12 cellular contexts compared by ENCODE assay signal in genomic region chr13:78608254-78608704, GRCh38. TPM values are rescaled to one million over a fixed set of nuclear protein-coding genes. Genes with fewer than 3 reads are reported as not detected.
DNase-seq lines count a peak whose midpoint lies in the region; ATAC-seq, FAIRE-seq and TF ChIP-seq lines count a peak whose summit lies in the region.
"Had no signal": no experiment of that assay in that cellular context is flagged by ENCODE, and none has a peak within 500 bp of the region (broad histone marks: within the 10 kb centered on the region; RNA-seq: fewer than 3 reads in every experiment).

No MANE protein-coding gene starts in this region.

- H3K27ac Mint-ChIP-seq in WTC11, result no peak overlapping the region
- H3K27ac Mint-ChIP-seq in glutamatergic neuron (ENCODE audit: unreplicated experiment), result no peak overlapping the region

- no peak overlapping the region for H3K27ac ChIP-seq in skin epidermis
- H3K27ac ChIP-seq: 22Rv1 had no signal

- peak overlapping the region; percentile 29 to 51 (median 36) for H3K4me3 ChIP-seq in skin epidermis

- DNase-seq in NCI-H82 (lab: John Stamatoyannopoulos, UW), result peak; percentile 40
- no peak for DNase-seq in NCI-H82 treated with DMSO at 0.1 percent for 48 hours (lab: John Stamatoyannopoulos, UW; ENCODE audit: unreplicated experiment)
- DNase-seq in WTC11 (ENCODE audit: low spot score), result peak; percentile 26
- peak; percentile 32 for DNase-seq in glutamatergic neuron
- no peak for DNase-seq in H54 (ENCODE audit: insufficient read length, low spot score)
- DNase-seq in GM12891 (ENCODE audit: insufficient read length, low spot score), result no peak
- no peak for DNase-seq in cerebellar nuclear complex (lab: John Stamatoyannopoulos, UW)
- DNase-seq: NCI-H1436, nucleus accumbens, substantia nigra had no signal

- no peak for FAIRE-seq in H54 (lab: Jason Lieb, UNC)
- no peak for FAIRE-seq in GM12891 (lab: Jason Lieb, UNC)

- no peak for ATAC-seq in WTC11

- H3K36me3 Mint-ChIP-seq in WTC11 (no peaks in the 10 kb centered on the region), glutamatergic neuron (ENCODE audit: unreplicated experiment) (peaks cover 6% of the 10 kb centered on the region)

- POLR2A ChIA-PET in WTC11 (lab: Charles Lee), result no interaction called here

- TF ChIP-seq POLR2A in H54 (IDR thresholded peaks at IDR 0.05; ENCODE audit: low read depth, low read length) (no peak), GM12891 (IDR thresholded peaks at IDR 0.05; ENCODE audit: low read depth, low read length) (no peak)

- H3K4me3 Mint-ChIP-seq in WTC11, result peak overlapping the region; percentile 73
- H3K4me3 Mint-ChIP-seq in glutamatergic neuron (ENCODE audit: unreplicated experiment), result peak overlapping the region; percentile 55

- H3K9me3 Mint-ChIP-seq in WTC11, result no peaks in the 10 kb centered on the region
- H3K9me3 Mint-ChIP-seq in glutamatergic neuron (ENCODE audit: unreplicated experiment), result peaks cover 26% of the 10 kb centered on the region

- TF ChIP-seq CTCF in WTC11 (IDR thresholded peaks at IDR 0.05) (no peak), glutamatergic neuron (IDR thresholded peaks at IDR 0.05; ENCODE audit: partially characterized antibody, unreplicated experiment) (no peak)

- H3K4me1 Mint-ChIP-seq in WTC11 (peaks cover 53% of the 10 kb centered on the region), glutamatergic neuron (ENCODE audit: low read depth, unreplicated experiment) (peaks cover 52% of the 10 kb centered on the region)

- CTCF ChIA-PET in WTC11 (lab: Charles Lee), result interaction anchor here (0.5 to 3.2 kb wide), 4 partner anchors 22 to 1130 kb away, joined by 3 to 22 read pairs (median 4); no protein-coding TSS in a partner anchor

- peaks cover 100% of the 10 kb centered on the region for H3K27me3 Mint-ChIP-seq in WTC11 (ENCODE audit: low read depth)
- H3K27me3 Mint-ChIP-seq in glutamatergic neuron (ENCODE audit: unreplicated experiment), result peaks cover 38% of the 10 kb centered on the region

TF ChIP-seq in WTC11, 78 proteins besides CTCF, POLR2A, EP300 and RAD21:
- no peak for TF ChIP-seq JAZF1 (CRISPR knock-in tag; IDR thresholded peaks at IDR 0.05)
- no peak for TF ChIP-seq CBFB (CRISPR knock-in tag; IDR thresholded peaks at IDR 0.05; ENCODE audit: low read depth)
- TF ChIP-seq RELA (CRISPR knock-in tag; IDR thresholded peaks at IDR 0.05; ENCODE audit: borderline replicate concordance), result no peak
- TF ChIP-seq E2F1 (CRISPR knock-in tag; IDR thresholded peaks at IDR 0.05), result no peak
- TF ChIP-seq NR2C2 (CRISPR knock-in tag; IDR thresholded peaks at IDR 0.05), result no peak
- no peak for TF ChIP-seq ZNF219 (CRISPR knock-in tag; IDR thresholded peaks at IDR 0.05; ENCODE audit: borderline replicate concordance)

TF ChIP-seq in GM12891, 5 proteins besides CTCF, POLR2A, EP300 and RAD21:
- TF ChIP-seq PAX5 (IDR thresholded peaks at IDR 0.05; ENCODE audit: insufficient read depth, low read length, severe bottlenecking) (no peak), TAF1 (IDR thresholded peaks at IDR 0.05; ENCODE audit: low read depth, low read length) (no peak), SPI1 (IDR thresholded peaks at IDR 0.05; ENCODE audit: low read depth, low read length) (no peak), POU2F2 (IDR thresholded peaks at IDR 0.05; ENCODE audit: low read depth, low read length) (no peak), POLR2AphosphoS5 (IDR thresholded peaks at IDR 0.05; ENCODE audit: low read depth, low read length) (no peak)

RNA-seq across cellular contexts. Expression of gene POU4F1, which starts 4.9 kb away (rescaled TPM):
- total RNA-seq in WTC11 (2021), result 0.11 to 0.26 TPM (median 0.14 TPM) in 3 replicates
- 125 TPM for total RNA-seq in glutamatergic neuron (ENCODE audit: unreplicated experiment)
- 0.12 TPM for polyA plus RNA-seq in GM12891 (2012; ENCODE audit: low read depth, missing spikeins)

RNA-seq across cellular contexts. Expression of gene OBI1, which starts 50.7 kb away (rescaled TPM):
- 13.4 to 16.9 TPM (median 16.7 TPM) in 3 replicates for total RNA-seq in WTC11 (2021)
- total RNA-seq in glutamatergic neuron (ENCODE audit: unreplicated experiment), result 16.7 TPM
- 6.2 TPM for polyA plus RNA-seq in GM12891 (2012; ENCODE audit: low read depth, missing spikeins)

Comparison
In these comparisons a context has a peak if more than half of its experiments do, and no peak if none do; other contexts are left out.
1. DNase-seq: peak in NCI-H82 (single experiment), WTC11 (single experiment) and glutamatergic neuron (single experiment); none in NCI-H82 treated with DMSO at 0.1 percent for 48 hours (single experiment), H54 (single experiment), GM12891 (single experiment) and cerebellar nuclear complex (0 of 2).
2. RNA of gene POU4F1, which starts 4.9 kb away (total RNA-seq): 125 TPM in glutamatergic neuron (single experiment); 0.11 to 0.26 TPM in WTC11; every median in the first group is over 100 times any median in the second.